ENCODE assay signal across 1 cellular context in the genomic region with DNA sequence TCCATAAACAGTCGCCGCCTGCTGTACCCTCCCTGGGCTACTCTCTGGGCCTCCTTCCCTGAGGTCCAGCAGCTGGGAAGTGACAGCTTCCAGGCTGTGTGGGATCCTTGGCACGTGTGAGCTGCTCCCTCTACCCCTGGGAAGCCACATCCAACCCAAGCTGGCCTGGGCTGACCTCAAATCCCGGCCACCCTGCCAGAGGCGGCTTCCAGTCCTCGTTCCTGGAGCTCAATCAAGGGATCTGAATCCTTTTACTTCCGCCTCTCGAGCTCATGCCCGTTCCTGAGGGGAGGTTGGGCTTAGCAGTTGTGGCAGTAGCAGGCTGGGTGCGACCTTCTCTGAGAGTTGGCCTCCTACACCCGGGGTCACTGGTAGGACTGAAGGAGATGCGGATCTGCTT.
TF ChIP-seq lines count a peak whose summit lies in the region.

No MANE protein-coding gene starts in this region.

TF ChIP-seq in IMR-90, 13 proteins besides CTCF, POLR2A, EP300 and RAD21 (continued from another document):
- TF ChIP-seq, protein P1, sequence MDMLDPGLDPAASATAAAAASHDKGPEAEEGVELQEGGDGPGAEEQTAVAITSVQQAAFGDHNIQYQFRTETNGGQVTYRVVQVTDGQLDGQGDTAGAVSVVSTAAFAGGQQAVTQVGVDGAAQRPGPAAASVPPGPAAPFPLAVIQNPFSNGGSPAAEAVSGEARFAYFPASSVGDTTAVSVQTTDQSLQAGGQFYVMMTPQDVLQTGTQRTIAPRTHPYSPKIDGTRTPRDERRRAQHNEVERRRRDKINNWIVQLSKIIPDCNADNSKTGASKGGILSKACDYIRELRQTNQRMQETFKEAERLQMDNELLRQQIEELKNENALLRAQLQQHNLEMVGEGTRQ (IDR thresholded peaks at IDR 0.05; ENCODE audit: low read depth, low read length) = no peak
- TF ChIP-seq, protein P2, sequence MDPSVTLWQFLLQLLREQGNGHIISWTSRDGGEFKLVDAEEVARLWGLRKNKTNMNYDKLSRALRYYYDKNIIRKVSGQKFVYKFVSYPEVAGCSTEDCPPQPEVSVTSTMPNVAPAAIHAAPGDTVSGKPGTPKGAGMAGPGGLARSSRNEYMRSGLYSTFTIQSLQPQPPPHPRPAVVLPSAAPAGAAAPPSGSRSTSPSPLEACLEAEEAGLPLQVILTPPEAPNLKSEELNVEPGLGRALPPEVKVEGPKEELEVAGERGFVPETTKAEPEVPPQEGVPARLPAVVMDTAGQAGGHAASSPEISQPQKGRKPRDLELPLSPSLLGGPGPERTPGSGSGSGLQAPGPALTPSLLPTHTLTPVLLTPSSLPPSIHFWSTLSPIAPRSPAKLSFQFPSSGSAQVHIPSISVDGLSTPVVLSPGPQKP (IDR thresholded peaks at IDR 0.05; ENCODE audit: borderline replicate concordance, low read depth, low read length) = no peak
TF ChIP-seq in IMR-90: peak in this region for 0.
